In the genomic region with DNA sequence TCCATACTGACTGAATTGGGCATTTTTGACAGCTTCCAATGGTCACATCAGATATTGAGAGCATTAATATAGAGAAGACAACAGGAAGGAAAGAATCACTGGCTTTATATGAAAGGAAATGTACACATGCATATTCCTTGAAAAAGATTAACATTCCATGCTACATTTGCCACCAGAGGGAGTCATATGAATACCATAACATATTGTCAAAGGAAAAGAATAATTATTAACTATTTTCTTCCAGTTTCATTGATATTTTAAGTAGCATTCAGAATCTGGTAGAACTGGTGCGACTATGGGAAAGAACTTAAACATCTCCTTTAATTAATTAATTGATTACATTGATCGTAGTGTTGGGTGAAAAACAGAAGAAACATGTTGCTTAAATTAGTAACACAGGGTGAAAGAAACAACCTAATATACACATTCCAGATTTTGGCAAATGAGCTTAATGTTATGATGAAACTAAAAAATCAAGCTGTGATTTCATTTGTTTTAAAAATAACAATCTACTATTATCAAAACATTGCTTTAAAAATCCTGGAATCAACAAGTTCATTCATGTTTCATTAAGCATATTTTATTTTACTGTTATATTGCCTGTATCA, we compare ENCODE assay signal across 9 cellular contexts.
DNase-seq lines count a peak whose midpoint lies in the region; FAIRE-seq and TF ChIP-seq lines count a peak whose summit lies in the region.
"Had no signal": no experiment of that assay in that cellular context is flagged by ENCODE, and none has a peak within 500 bp of the region (broad histone marks: within the 10 kb centered on the region; RNA-seq: fewer than 3 reads in every experiment).

No MANE protein-coding gene starts in this region.

- no peak overlapping the region for H3K27ac ChIP-seq in cardiac muscle cell
- no peak overlapping the region for H3K27ac ChIP-seq in transverse colon

- H3K4me1 ChIP-seq in cardiac muscle cell (ENCODE audit: low read depth) = peaks cover 22% of the 10 kb centered on the region
- no peaks in the 10 kb centered on the region for H3K4me1 ChIP-seq in transverse colon

- DNase-seq in cardiac muscle cell (ENCODE audit: low read depth in 1 of 2, low spot score in 1 of 2) = peak; percentile 37 to 56
- DNase-seq in cardiac septum (ENCODE audit: low spot score) = no peak
- DNase-seq in RCC 7860 (ENCODE audit: low spot score) = peak; percentile 41
- peak; percentile 63 for DNase-seq in fibroblast of pulmonary artery (ENCODE audit: low read depth)
- no peak for DNase-seq in transverse colon
- DNase-seq in D341Med (ENCODE audit: low spot score) = no peak
- no peak for DNase-seq in ecto neural progenitor cell (ENCODE audit: low spot score)
- no peak for DNase-seq in NCI-H226
- DNase-seq: aorta had no signal

- 64 to 70% methylated on average over 2 of the region's 2 CpGs for WGBS in transverse colon (ENCODE audit: low coverage in 1 of 2), 2 donors

- intact Hi-C loops in cardiac septum (cut with DNase I) (loop anchor here (10.0 kb wide), 1 partner anchor 270 kb away; no protein-coding TSS in a partner anchor), transverse colon (cut with DNase I; ENCODE audit: low total_unique reads) (no loop called here)

- H3K4me3 ChIP-seq in cardiac muscle cell (no peak overlapping the region), fibroblast of pulmonary artery (replicated peaks; ENCODE audit: low read depth, low read length) (no peak overlapping the region), transverse colon (no peak overlapping the region)

- peak; percentile 88 for FAIRE-seq in RCC 7860 (lab: Jason Lieb, UNC)

- TF ChIP-seq CTCF in cardiac muscle cell (IDR thresholded peaks at IDR 0.05; ENCODE audit: low read depth, low read length) (peak; percentile 42), fibroblast of pulmonary artery (IDR thresholded peaks at IDR 0.05; ENCODE audit: low read length, missing control alignments) (peak; percentile 60), transverse colon (IDR thresholded peaks at IDR 0.05) (peak in 4 of 5 experiments; percentile 16 to 30 (median 28))

- TF ChIP-seq EP300 in transverse colon (IDR thresholded peaks at IDR 0.05; ENCODE audit: low read depth) = no peak

- no peak for TF ChIP-seq POLR2A in transverse colon (IDR thresholded peaks at IDR 0.05)

- H3K36me3 ChIP-seq in cardiac muscle cell (no peaks in the 10 kb centered on the region), transverse colon (no peaks in the 10 kb centered on the region)

- H3K27me3 ChIP-seq in cardiac muscle cell = no peaks in the 10 kb centered on the region
- no peaks in the 10 kb centered on the region for H3K27me3 ChIP-seq in transverse colon

- in situ Hi-C loops in transverse colon (cut with MboI; ENCODE audit: low pct_ligation_motif_present in 1 of 4, low pct_unique_long_range_greater_than_20kb in 1 of 4, low sequenced_read_pairs in 3 of 4) = loop anchor here in 1 of 4 donors (25.0 kb wide), 1 partner anchor 397 kb away; no protein-coding TSS in a partner anchor

- no peaks in the 10 kb centered on the region for H3K9me3 ChIP-seq in cardiac muscle cell (ENCODE audit: low read depth)
- H3K9me3 ChIP-seq in transverse colon = no peaks in the 10 kb centered on the region

Comparison
In these comparisons a context has a peak if more than half of its experiments do, and no peak if none do; other contexts are left out.
1. DNase-seq: peak in cardiac muscle cell (2 of 2), RCC 7860 (single experiment) and fibroblast of pulmonary artery (single experiment); none in cardiac septum (single experiment), transverse colon (single experiment), D341Med (single experiment), ecto neural progenitor cell (single experiment) and NCI-H226 (single experiment).
2. Peak in every context shown above with its lines, with median percentiles within 50 percentile points of each other: CTCF ChIP-seq.